In genomic region chr12:55874465-55874864, GRCh38 we compare ENCODE assay signal across 16 cellular contexts. TPM values are rescaled to one million over a fixed set of nuclear protein-coding genes. Genes with fewer than 3 reads are reported as not detected.
"Had no signal": no experiment of that assay in that cellular context is flagged by ENCODE, and none has a peak within 500 bp of the region (broad histone marks: within the 10 kb centered on the region; RNA-seq: fewer than 3 reads in every experiment).

No MANE protein-coding gene starts in this region.

- H3K27me3 ChIP-seq: ascending aorta, sigmoid colon had no signal

- ATAC-seq: activated CD8-positive, alpha-beta T cell treated with anti-CD3 and anti-CD28 coated beads for 36 hours; activated T-cell treated with anti-CD3 and anti-CD28 coated beads, Interleukin-2, amount 50 U/mL, for 72 hours; left cardiac atrium; mucosa of descending colon; natural killer cell treated with Interleukin-12 subunit alpha and Interleukin-12 subunit beta and Interleukin-15 and Interleukin-18, amount 100 ng/mL, for 72 hours had no signal

- DNase-seq: activated CD8-positive, alpha-beta memory T cell treated with anti-CD3 and anti-CD28 coated beads, Interleukin-2, amount 50 U/mL, for 4 hours; activated CD8-positive, alpha-beta T cell treated with anti-CD3 and anti-CD28 coated beads for 36 hours; activated T-cell treated with anti-CD3 and anti-CD28 coated beads, Interleukin-2, amount 50 U/mL, for 72 hours; cortex of kidney; effector CD8-positive, alpha-beta T cell; glutamatergic neuron; left cardiac atrium; mucosa of descending colon; sigmoid colon; stimulated activated CD4-positive, alpha-beta T cell treated with anti-CD3 and anti-CD28 coated beads, Interleukin-2, amount 100 ng/mL, for 48 hours; T1000 had no signal

- H3K36me3 ChIP-seq: ascending aorta, sigmoid colon had no signal

- H3K27ac ChIP-seq: ascending aorta, sigmoid colon, VCaP had no signal

- H3K4me3 ChIP-seq: ascending aorta, mucosa of descending colon, sigmoid colon had no signal

- H3K27ac Mint-ChIP-seq: activated CD8-positive, alpha-beta T cell treated with anti-CD3 and anti-CD28 coated beads for 36 hours; activated T-cell treated with anti-CD3 and anti-CD28 coated beads, Interleukin-2, amount 50 U/mL, for 72 hours; natural killer cell treated with Interleukin-12 subunit alpha and Interleukin-12 subunit beta and Interleukin-15 and Interleukin-18, amount 100 ng/mL, for 72 hours; stimulated activated naive CD8-positive, alpha-beta T cell treated with anti-CD3 and anti-CD28 coated beads, Interleukin-15, Interleukin-2, amounts not matched to agents 100 ng/mL and 50 ng/mL, for 24 hours had no signal

- H3K4me1 ChIP-seq: ascending aorta, sigmoid colon had no signal

RNA-seq across cellular contexts. Expression of gene MMP19, which starts 31.7 kb away (rescaled TPM):
- total RNA-seq: activated CD8-positive, alpha-beta T cell treated with anti-CD3 and anti-CD28 coated beads for 36 hours; temporal lobe had no signal
